In the genomic region with DNA sequence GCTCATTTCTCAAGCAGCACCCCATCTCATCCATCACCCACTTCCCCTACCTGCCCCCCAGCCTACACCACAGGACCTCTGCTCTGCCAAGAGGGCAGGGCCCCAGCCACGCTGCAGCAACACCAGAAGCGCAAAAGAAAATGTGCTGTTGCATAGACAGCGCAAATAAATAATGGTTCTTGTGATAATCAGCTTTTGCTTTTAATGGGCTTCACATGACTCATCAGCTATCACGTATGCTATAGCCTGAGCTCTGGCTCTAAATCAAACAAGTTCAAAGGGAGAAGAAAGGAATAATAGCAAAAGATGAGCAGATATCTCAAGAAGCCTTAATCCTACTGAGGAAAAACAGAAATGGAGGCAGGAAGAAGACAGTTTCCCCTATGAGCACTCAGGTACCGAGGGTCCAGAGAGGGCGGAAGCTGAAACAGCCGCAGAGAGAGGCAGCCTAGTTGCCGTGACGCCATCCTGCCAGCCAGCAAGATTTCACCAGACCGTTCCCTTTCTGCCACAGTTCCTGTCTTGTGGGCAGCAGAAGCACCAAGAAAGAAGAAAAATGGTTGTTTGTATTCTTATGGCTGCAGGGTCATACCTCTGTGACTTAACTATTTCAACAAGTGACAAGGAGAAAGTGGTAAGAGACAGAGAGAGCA, we compare ENCODE assay signal across 8 cellular contexts. TPM values are rescaled to one million over a fixed set of nuclear protein-coding genes. Genes with fewer than 3 reads are reported as not detected.
A peak's percentile ranks its signal among the peaks of the same experiment; 100 is the strongest.
DNase-seq lines count a peak whose midpoint lies in the region; ATAC-seq lines count a peak whose summit lies in the region.

No MANE protein-coding gene starts in this region.

- peak; percentile 97 for ATAC-seq in GM21367 (IDR thresholded peaks at IDR 0.05; ENCODE audit: unreplicated experiment)

- DNase-seq in Ammon's horn (ENCODE audit: low spot score): peak; percentile 52
- peak; percentile 63 for DNase-seq in HT1080 (ENCODE audit: low read depth)
- peak; percentile 45 to 48 for DNase-seq in activated CD4-positive, alpha-beta T cell treated with anti-CD3 and anti-CD28 coated beads, Interleukin-2, amount 50 U/mL, for 4 hours
- peak; percentile 26 for DNase-seq in fibroblast of peridontal ligament (ENCODE audit: extremely low read depth)
- peak; percentile 44 for DNase-seq in stimulated activated CD4-positive, alpha-beta T cell treated with anti-CD3 and anti-CD28 coated beads, Interleukin-4, amount 100 ng/mL, for 1 hour
- DNase-seq in NCI-H1436 (lab: John Stamatoyannopoulos, UW): no peak
- no peak for DNase-seq in HT-29 (ENCODE audit: low spot score)

RNA-seq across cellular contexts. Expression of gene RAB27A, which starts 22.1 kb away (rescaled TPM):
- 9.5 and 12.8 TPM in 2 replicates for total RNA-seq in HT1080 (2014; rRNA removed; shearing (Covaris generic))
- polyA plus RNA-seq in HT1080 (2015; cell fraction: cytosol; rRNA removed): 27.3 and 29.6 TPM in 2 replicates
- 19.7 and 20.1 TPM in 2 replicates for polyA plus RNA-seq in HT1080 (2015; cell fraction: nucleus; rRNA removed)
- total RNA-seq in HT-29 (2014; rRNA removed; shearing (Covaris generic)): 0.63 and 1.4 TPM in 2 replicates

RNA-seq across cellular contexts. Expression of gene PIGBOS1, which starts 51.4 kb away (rescaled TPM):
- 13.0 and 15.4 TPM in 2 replicates for total RNA-seq in HT1080 (2014; rRNA removed; shearing (Covaris generic))
- 26.0 and 30.3 TPM in 2 replicates for polyA plus RNA-seq in HT1080 (2015; cell fraction: cytosol; rRNA removed)
- polyA plus RNA-seq in HT1080 (2015; cell fraction: nucleus; rRNA removed): 13.1 and 15.1 TPM in 2 replicates
- 3.5 and 3.9 TPM in 2 replicates for total RNA-seq in HT-29 (2014; rRNA removed; shearing (Covaris generic))

RNA-seq across cellular contexts. Expression of gene PIGB, which starts 51.5 kb away (rescaled TPM):
- total RNA-seq in HT1080 (2014; rRNA removed; shearing (Covaris generic)): 8.9 and 11.5 TPM in 2 replicates
- 13.1 and 14.1 TPM in 2 replicates for polyA plus RNA-seq in HT1080 (2015; cell fraction: cytosol; rRNA removed)
- 20.5 and 23.9 TPM in 2 replicates for polyA plus RNA-seq in HT1080 (2015; cell fraction: nucleus; rRNA removed)
- 7.2 and 8.0 TPM in 2 replicates for total RNA-seq in HT-29 (2014; rRNA removed; shearing (Covaris generic))

Comparison
In these comparisons a context has a peak if more than half of its experiments do, and no peak if none do; other contexts are left out.
1. DNase-seq: peak in Ammon's horn (single experiment), HT1080 (single experiment), activated CD4-positive, alpha-beta T cell treated with anti-CD3 and anti-CD28 coated beads, Interleukin-2, amount 50 U/mL, for 4 hours (2 of 2), fibroblast of peridontal ligament (single experiment) and stimulated activated CD4-positive, alpha-beta T cell treated with anti-CD3 and anti-CD28 coated beads, Interleukin-4, amount 100 ng/mL, for 1 hour (single experiment); none in NCI-H1436 (single experiment) and HT-29 (single experiment).